ENCODE assay signal across 28 cellular contexts in the genomic region with DNA sequence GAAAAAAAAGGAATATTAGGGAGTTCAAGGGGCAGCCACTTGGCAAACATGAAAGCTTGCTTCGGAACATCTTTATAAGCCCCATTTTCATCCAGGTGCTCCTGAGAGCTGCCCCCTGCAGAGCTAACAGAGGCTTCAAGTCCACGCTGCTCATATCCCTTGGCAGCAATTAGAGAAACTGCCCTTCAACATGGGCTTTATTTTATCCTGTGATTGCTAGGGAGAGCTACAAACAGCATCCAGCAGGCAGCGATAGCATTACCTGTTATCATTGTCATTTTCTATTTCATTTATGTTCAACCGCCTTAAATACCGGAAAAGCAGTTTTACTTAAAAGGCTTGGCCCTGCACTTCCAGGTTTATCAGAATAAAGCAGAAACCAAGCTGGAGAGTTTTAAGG.
"Had no signal": no experiment of that assay in that cellular context is flagged by ENCODE, and none has a peak within 500 bp of the region (broad histone marks: within the 10 kb centered on the region; RNA-seq: fewer than 3 reads in every experiment).

No MANE protein-coding gene starts in this region.

- H3K9me3 ChIP-seq: ascending aorta, breast epithelium, colonic mucosa, esophagus squamous epithelium, gastroesophageal sphincter, heart right ventricle had no signal

- H3K36me3 ChIP-seq: ascending aorta, breast epithelium, cardiac muscle cell, colonic mucosa, esophagus squamous epithelium, gastroesophageal sphincter, heart right ventricle had no signal

- H3K4me3 ChIP-seq: ascending aorta, breast epithelium, cardiac muscle cell, colonic mucosa, esophagus squamous epithelium, gastroesophageal sphincter, heart right ventricle had no signal

- DNase-seq: activated CD4-positive, alpha-beta memory T cell treated with anti-CD3 and anti-CD28 coated beads for 36 hours; activated CD4-positive, alpha-beta T cell treated with anti-CD3 and anti-CD28 coated beads for 36 hours; activated CD4-positive, alpha-beta T cell treated with anti-CD3 and anti-CD28 coated beads, Interleukin-2, amount 10 ng/mL, durations not matched to agents 24 days and 14 days; activated CD4-positive, CD25-positive, alpha-beta regulatory T cell; activated CD4-positive, CD25-positive, alpha-beta regulatory T cell treated with anti-CD3 and anti-CD28 coated beads, Interleukin-2, amount 50 U/mL, for 72 hours; activated CD8-positive, alpha-beta memory T cell treated with anti-CD3 and anti-CD28 coated beads, Interleukin-2, amount 10 ng/mL, durations not matched to agents 7 days and 5 days; activated CD8-positive, alpha-beta memory T cell treated with anti-CD3 and anti-CD28 coated beads, Interleukin-2, amount 50 U/mL, for 4 hours; activated CD8-positive, alpha-beta T cell treated with anti-CD3 and anti-CD28 coated beads, Interleukin-2, amount 10 ng/mL, durations not matched to agents 7 days and 5 days; activated gamma-delta T cell; activated naive CD4-positive, alpha-beta T cell; activated naive CD4-positive, alpha-beta T cell treated with anti-CD3 and anti-CD28 coated beads, Interleukin-2, amount 10 ng/mL, durations not matched to agents 7 days and 5 days; activated naive CD8-positive, alpha-beta T cell treated with anti-CD3 and anti-CD28 coated beads, Interleukin-2, amount 10 ng/mL, durations not matched to agents 7 days and 5 days; activated T-cell treated with anti-CD3 and anti-CD28 coated beads for 4 hours; activated T-cell treated with anti-CD3 and anti-CD28 coated beads, Interleukin-2, amount 50 U/mL, for 24 hours; activated T-cell treated with anti-CD3 and anti-CD28 coated beads, Interleukin-2, amount 50 U/mL, for 72 hours; central memory CD4-positive, alpha-beta T cell; cerebellar nuclear complex; colonic mucosa; effector CD8-positive, alpha-beta T cell; esophagus squamous epithelium; foreskin melanocyte; heart right ventricle; T-helper 2 cell had no signal

- H3K27me3 ChIP-seq: ascending aorta, breast epithelium, colonic mucosa, esophagus squamous epithelium, gastroesophageal sphincter had no signal

- H3K27ac ChIP-seq: ascending aorta, breast epithelium, cardiac muscle cell, colonic mucosa, epithelial cell of prostate, esophagus squamous epithelium, gastroesophageal sphincter, heart right ventricle had no signal

- H3K4me1 ChIP-seq: ascending aorta, breast epithelium, colonic mucosa, esophagus squamous epithelium, gastroesophageal sphincter had no signal
